In the genomic region with DNA sequence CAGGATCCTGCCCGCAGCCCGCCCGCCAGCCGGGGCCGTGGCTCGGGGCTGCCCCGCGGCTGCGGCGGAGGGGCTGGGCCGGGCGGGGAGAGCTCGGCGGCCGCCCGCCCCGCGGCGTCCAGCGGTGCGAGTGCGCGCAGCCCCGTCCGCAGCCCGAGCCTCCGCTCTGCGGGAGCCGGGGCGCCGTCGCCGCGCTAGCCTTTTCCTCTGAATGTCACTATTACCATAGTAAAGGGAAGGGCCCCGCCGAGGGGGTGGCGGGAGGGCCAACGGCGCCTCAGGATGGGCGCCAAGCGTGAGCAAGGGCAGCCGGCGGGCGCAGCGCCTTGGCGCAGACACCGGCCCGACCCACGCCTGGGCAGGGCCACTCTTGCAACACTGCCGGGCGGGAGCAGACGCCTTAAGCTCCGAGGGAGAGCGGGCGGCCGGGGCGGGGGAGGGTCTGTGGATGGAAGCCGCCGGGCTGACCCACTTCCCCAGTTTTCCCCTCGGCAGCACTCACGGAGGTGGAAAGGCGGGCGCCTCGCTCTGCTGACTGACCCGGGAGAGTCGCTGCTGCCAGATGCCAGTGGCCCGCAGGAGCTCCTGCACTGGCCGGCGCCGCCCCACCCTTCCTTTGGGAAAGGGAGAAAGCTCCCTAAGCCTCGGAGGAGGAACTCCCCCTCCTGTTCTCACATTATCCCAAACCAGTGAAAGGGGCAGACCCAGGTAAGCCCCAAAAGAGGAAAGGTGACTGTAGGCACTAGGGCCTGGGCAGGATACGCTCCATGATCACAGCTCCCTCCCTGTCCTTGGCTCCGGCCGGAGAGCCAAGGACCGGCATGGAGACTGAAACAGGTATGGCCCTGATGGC, we compare ENCODE assay signal across 7 cellular contexts.
A peak's percentile ranks its signal among the peaks of the same experiment; 100 is the strongest.
DNase-seq lines count a peak whose midpoint lies in the region; ATAC-seq and FAIRE-seq lines count a peak whose summit lies in the region.

No MANE protein-coding gene starts in this region.

- peak; percentile 51 for DNase-seq in NCI-H1105 (lab: John Stamatoyannopoulos, UW)
- DNase-seq in activated CD8-positive, alpha-beta memory T cell treated with anti-CD3 and anti-CD28 coated beads, Interleukin-2, amount 10 ng/mL, durations not matched to agents 7 days and 5 days = no peak
- peak; percentile 70 to 71 for DNase-seq in frontal cortex (ENCODE audit: low spot score in 2 of 2)
- DNase-seq in neuronal stem cell (ENCODE audit: low spot score) = peak; percentile 72

- no peak overlapping the region for H3K14ac ChIP-seq in neuronal stem cell (ENCODE audit: low read length)

- peak overlapping the region; percentile 37 to 80 for H3K4me3 ChIP-seq in neuronal stem cell (ENCODE audit: low read length in 2 of 2)

- H2AK5ac ChIP-seq in neuronal stem cell (ENCODE audit: low read depth, low read length) = no peak overlapping the region

- H3K18ac ChIP-seq in neuronal stem cell (ENCODE audit: low read length) = peak overlapping the region; percentile 84

- H3K4me1 Mint-ChIP-seq in activated CD8-positive, alpha-beta memory T cell treated with anti-CD3 and anti-CD28 coated beads, Interleukin-2, amount 10 ng/mL, durations not matched to agents 7 days and 5 days = peaks cover 4% of the 10 kb centered on the region

- peak overlapping the region; percentile 93 for H3K4me2 ChIP-seq in neuronal stem cell (ENCODE audit: insufficient read depth, low read length, poor library complexity, severe bottlenecking)

- H4K8ac ChIP-seq in neuronal stem cell (ENCODE audit: low read depth, low read length) = no peak overlapping the region

- peaks cover 68% of the 10 kb centered on the region for H3K27me3 Mint-ChIP-seq in activated CD8-positive, alpha-beta memory T cell treated with anti-CD3 and anti-CD28 coated beads, Interleukin-2, amount 10 ng/mL, durations not matched to agents 7 days and 5 days

- no peak overlapping the region for H3K23ac ChIP-seq in neuronal stem cell (ENCODE audit: low read depth, low read length, poor library complexity)

- H2BK120ac ChIP-seq in neuronal stem cell (ENCODE audit: low read depth, low read length) = no peak overlapping the region

- H3K36me3 ChIP-seq in ES-I3 (ENCODE audit: insufficient read depth, low read length) = no peaks in the 10 kb centered on the region
- no peaks in the 10 kb centered on the region for H3K36me3 ChIP-seq in neuronal stem cell (replicated peaks in 1 of 2; ENCODE audit: control insufficient read depth in 2 of 2, insufficient read depth in 2 of 2, low read length in 2 of 2)

- FAIRE-seq in frontal cortex (lab: Jason Lieb, UNC) = no peak

- H3K36me3 Mint-ChIP-seq in activated CD8-positive, alpha-beta memory T cell treated with anti-CD3 and anti-CD28 coated beads, Interleukin-2, amount 10 ng/mL, durations not matched to agents 7 days and 5 days = no peaks in the 10 kb centered on the region

- no peak overlapping the region for H3K27ac ChIP-seq in neuronal stem cell (replicated peaks; ENCODE audit: low read length)

- H4K91ac ChIP-seq in neuronal stem cell (ENCODE audit: low read depth, low read length, poor library complexity) = no peak overlapping the region

- WGBS in neuronal stem cell (ENCODE audit: extremely low coverage in 2 of 2, insufficient read length in 2 of 2, insufficient replicate concordance in 1 of 2), 2 donors = no CpG with 5 or more reads among the region's 75 CpGs

- no peak overlapping the region for H2BK12ac ChIP-seq in neuronal stem cell (ENCODE audit: low read length)

- no peak overlapping the region for H3K4me3 Mint-ChIP-seq in activated CD8-positive, alpha-beta memory T cell treated with anti-CD3 and anti-CD28 coated beads, Interleukin-2, amount 10 ng/mL, durations not matched to agents 7 days and 5 days

- H3K9ac ChIP-seq in ES-I3 (ENCODE audit: low read depth, low read length) = peak overlapping the region; percentile 73
- peak overlapping the region; percentile 57 for H3K9ac ChIP-seq in neuronal stem cell (ENCODE audit: low read depth, low read length, poor library complexity)

- CTCF ChIA-PET in activated CD8-positive, alpha-beta memory T cell treated with anti-CD3 and anti-CD28 coated beads, Interleukin-2, amount 10 ng/mL, durations not matched to agents 7 days and 5 days (lab: Charles Lee) = interaction anchor here (0.9 kb wide), 1 partner anchor 200 kb away, joined by 4 read pairs; no protein-coding TSS in a partner anchor

- H3K79me1 ChIP-seq in neuronal stem cell (ENCODE audit: low read depth, low read length) = no peaks in the 10 kb centered on the region

- no peak overlapping the region for H2BK5ac ChIP-seq in neuronal stem cell (ENCODE audit: low read length)

- H3K4me1 ChIP-seq in ES-I3 (ENCODE audit: insufficient read depth, low read length) (peaks cover 7% of the 10 kb centered on the region; the same call in 1 of the 2 replicates), neuronal stem cell (ENCODE audit: control insufficient read depth in 2 of 2, insufficient read depth in 1 of 2, low read depth in 1 of 2, low read length in 2 of 2) (peaks cover 5 to 10% of the 10 kb centered on the region in 2 donors)

- peak; percentile 36 for ATAC-seq in activated CD8-positive, alpha-beta memory T cell treated with anti-CD3 and anti-CD28 coated beads, Interleukin-2, amount 10 ng/mL, durations not matched to agents 7 days and 5 days
- no peak for ATAC-seq in HG03025 (IDR thresholded peaks at IDR 0.05; ENCODE audit: low FRiP score, unreplicated experiment)
- no peak for ATAC-seq in HG02884 (IDR thresholded peaks at IDR 0.05; ENCODE audit: unreplicated experiment)

- H2BK15ac ChIP-seq in neuronal stem cell (ENCODE audit: low read length) = no peak overlapping the region

- H3K9me3 ChIP-seq in ES-I3 (ENCODE audit: control insufficient read depth, insufficient read depth, low read length) = no peaks in the 10 kb centered on the region
- no peaks in the 10 kb centered on the region for H3K9me3 ChIP-seq in neuronal stem cell (replicated peaks in 1 of 2; ENCODE audit: control insufficient read depth in 2 of 2, insufficient read depth in 1 of 2, low read depth in 1 of 2, low read length in 2 of 2)

- H3K27me3 ChIP-seq in neuronal stem cell (ENCODE audit: control insufficient read depth in 3 of 3, insufficient read depth in 3 of 3, low read depth in 1 of 3, low read length in 3 of 3) = peaks cover 0 to 51% (median 15%) of the 10 kb centered on the region in 3 experiments

- H3K4ac ChIP-seq in neuronal stem cell (ENCODE audit: low read length) = no peak overlapping the region

- H3K9me3 Mint-ChIP-seq in activated CD8-positive, alpha-beta memory T cell treated with anti-CD3 and anti-CD28 coated beads, Interleukin-2, amount 10 ng/mL, durations not matched to agents 7 days and 5 days (ENCODE audit: low read depth) = no peaks in the 10 kb centered on the region

- H3K27ac Mint-ChIP-seq in activated CD8-positive, alpha-beta memory T cell treated with anti-CD3 and anti-CD28 coated beads, Interleukin-2, amount 10 ng/mL, durations not matched to agents 7 days and 5 days = no peak overlapping the region

- peak overlapping the region; percentile 95 for H2AFZ ChIP-seq in neuronal stem cell (ENCODE audit: low read length)
